Comparison of ENCODE assay signal across 15 cellular contexts in the genomic region with DNA sequence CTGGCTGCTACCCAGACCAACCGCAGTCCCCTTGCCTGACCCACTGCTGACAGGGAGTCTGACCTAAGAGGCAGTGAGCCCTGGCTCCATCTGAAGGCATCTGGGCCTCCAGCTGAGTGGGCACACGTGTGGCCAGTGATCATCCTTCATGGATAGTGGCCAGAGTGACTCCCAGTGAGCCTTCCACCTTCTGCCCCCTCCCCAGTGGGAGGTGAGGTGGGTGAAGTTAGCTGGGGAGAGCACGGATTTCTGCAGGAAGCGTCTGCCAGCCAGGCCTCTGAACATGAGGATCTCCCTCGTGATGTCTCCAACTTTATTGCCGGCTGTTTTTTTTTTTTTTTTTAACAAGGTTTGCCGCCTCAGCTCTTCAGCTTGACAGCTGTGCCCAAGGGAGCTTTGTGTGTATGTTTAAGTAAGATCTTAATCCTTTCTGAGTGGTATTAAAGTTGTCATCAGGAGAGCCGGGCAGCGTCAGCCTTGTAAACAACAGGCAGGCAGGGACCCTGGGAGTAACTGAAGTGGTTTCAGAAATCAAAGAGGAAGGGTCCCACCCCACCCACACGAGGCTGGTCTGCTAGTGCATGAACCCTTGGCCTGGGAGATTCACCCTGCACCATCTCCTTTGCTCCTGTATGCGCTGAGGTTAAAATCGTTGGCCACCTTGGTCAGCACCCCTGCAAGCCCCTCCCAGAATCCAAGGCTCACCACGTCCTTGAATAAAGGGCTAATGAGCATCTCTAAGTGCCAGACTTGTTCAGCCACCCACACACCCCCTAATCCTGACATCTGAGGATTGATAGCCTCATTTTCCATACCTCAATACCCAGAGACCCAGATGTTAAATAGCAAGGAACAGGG. TPM values are rescaled to one million over a fixed set of nuclear protein-coding genes. Genes with fewer than 3 reads are reported as not detected.
DNase-seq lines count a peak whose midpoint lies in the region; ATAC-seq and TF ChIP-seq lines count a peak whose summit lies in the region.
"Had no signal": no experiment of that assay in that cellular context is flagged by ENCODE, and none has a peak within 500 bp of the region (broad histone marks: within the 10 kb centered on the region; RNA-seq: fewer than 3 reads in every experiment).

No MANE protein-coding gene starts in this region.

- no peaks in the 10 kb centered on the region for H3K79me2 ChIP-seq in neural progenitor cell (ENCODE audit: low read depth)

- H3K4me3 Mint-ChIP-seq in WTC11 (no peak overlapping the region), neural progenitor cell (no peak overlapping the region)
- H3K4me3 Mint-ChIP-seq: CD8-positive, alpha-beta T cell; dendritic cell treated with granulocyte-macrophage colony-stimulating factor and Interleukin-4, amounts not matched to agents 40 ng/mL and 50 ng/mL, for 4 days; neural crest cell; T-helper 2 cell treated with Interferon-gamma antibody and Interleukin-4, amounts not matched to agents 5 μg/mL and 100 μg/mL, for 36 hours had no signal

- H3K9ac ChIP-seq in neural progenitor cell: no peak overlapping the region

- no peaks in the 10 kb centered on the region for H3K9me3 ChIP-seq in neural progenitor cell (ENCODE audit: low read depth)

- TF ChIP-seq CTCF in WTC11 (IDR thresholded peaks at IDR 0.05): no peak
- TF ChIP-seq CTCF in neural progenitor cell (IDR thresholded peaks at IDR 0.05): no peak

- H3K4me1 Mint-ChIP-seq in WTC11: peaks cover 27% of the 10 kb centered on the region
- peaks cover 29% of the 10 kb centered on the region for H3K4me1 Mint-ChIP-seq in neural progenitor cell

- H3K27me3 Mint-ChIP-seq in WTC11 (ENCODE audit: low read depth) (no peaks in the 10 kb centered on the region), neural progenitor cell (ENCODE audit: insufficient read depth, low read depth) (peaks cover 3% of the 10 kb centered on the region)

- CTCF ChIA-PET in WTC11 (lab: Charles Lee): interaction anchor here (1.0 to 1.4 kb wide), 3 partner anchors 11 to 19 kb away, joined by 4 to 5 read pairs (median 5); no protein-coding TSS in a partner anchor

- POLR2A ChIA-PET in WTC11 (lab: Charles Lee): interaction anchor here (0.6 kb wide), 1 partner anchor 197 kb away, joined by 3 read pairs; no protein-coding TSS in a partner anchor

- no peaks in the 10 kb centered on the region for H3K27me3 ChIP-seq in neural progenitor cell

- H3K36me3 ChIP-seq in neural progenitor cell: no peaks in the 10 kb centered on the region

- no peak overlapping the region for H3K27ac ChIP-seq in neural progenitor cell
- H3K27ac ChIP-seq: 22Rv1 had no signal

- H4K20me1 ChIP-seq in neural progenitor cell (ENCODE audit: low read depth): peaks cover 11% of the 10 kb centered on the region

- H3K27ac Mint-ChIP-seq in WTC11: peak overlapping the region; percentile 18; the same call in 1 of the 2 replicates
- no peak overlapping the region for H3K27ac Mint-ChIP-seq in neural progenitor cell
- H3K27ac Mint-ChIP-seq: CD8-positive, alpha-beta T cell; dendritic cell treated with granulocyte-macrophage colony-stimulating factor and Interleukin-4, amounts not matched to agents 40 ng/mL and 50 ng/mL, for 4 days; T-helper 2 cell treated with Interferon-gamma antibody and Interleukin-4, amounts not matched to agents 5 μg/mL and 100 μg/mL, for 36 hours had no signal

- H3K9me3 Mint-ChIP-seq in WTC11 (no peaks in the 10 kb centered on the region), neural progenitor cell (no peaks in the 10 kb centered on the region)
- H3K9me3 Mint-ChIP-seq: CD8-positive, alpha-beta T cell; dendritic cell treated with granulocyte-macrophage colony-stimulating factor and Interleukin-4, amounts not matched to agents 40 ng/mL and 50 ng/mL, for 4 days; neural crest cell; T-helper 2 cell treated with Interferon-gamma antibody and Interleukin-4, amounts not matched to agents 5 μg/mL and 100 μg/mL, for 36 hours had no signal

- H3K4me3 ChIP-seq in neural progenitor cell: no peak overlapping the region

- peak; percentile 30 for DNase-seq in DMS153 (lab: John Stamatoyannopoulos, UW)
- no peak for DNase-seq in DMS153 treated with DMSO at 0.1 percent for 48 hours (lab: John Stamatoyannopoulos, UW; ENCODE audit: unreplicated experiment)
- peak; percentile 35 for DNase-seq in NCI-H187 treated with DMSO at 0.1 percent for 48 hours (lab: John Stamatoyannopoulos, UW)
- no peak for DNase-seq in WTC11 (ENCODE audit: low spot score)
- peak; percentile 48 for DNase-seq in neural progenitor cell (ENCODE audit: low spot score)
- DNase-seq: CD8-positive, alpha-beta T cell; KG1; stimulated activated naive CD8-positive, alpha-beta T cell treated with anti-CD3 and anti-CD28 coated beads, Interleukin-15, Interleukin-2, amounts not matched to agents 100 U/mL and 50 U/mL, for 24 hours had no signal

- ATAC-seq in WTC11: no peak
- no peak for ATAC-seq in HG03342 (IDR thresholded peaks at IDR 0.05; ENCODE audit: unreplicated experiment)
- ATAC-seq in GM18867 (IDR thresholded peaks at IDR 0.05; ENCODE audit: unreplicated experiment): no peak
- no peak for ATAC-seq in GM21528 (IDR thresholded peaks at IDR 0.05; ENCODE audit: low FRiP score, unreplicated experiment)
- ATAC-seq: CD8-positive, alpha-beta T cell; stimulated activated naive CD8-positive, alpha-beta T cell treated with anti-CD3 and anti-CD28 coated beads, Interleukin-15, Interleukin-2, amounts not matched to agents 100 U/mL and 50 U/mL, for 24 hours had no signal

- H3K4me2 ChIP-seq in neural progenitor cell: no peak overlapping the region

- H3K36me3 Mint-ChIP-seq in WTC11 (no peaks in the 10 kb centered on the region), neural progenitor cell (no peaks in the 10 kb centered on the region)
- H3K36me3 Mint-ChIP-seq: CD8-positive, alpha-beta T cell had no signal

- H3F3A ChIP-seq in neural progenitor cell (ENCODE audit: low read depth): peaks cover 20% of the 10 kb centered on the region

- H2AFZ ChIP-seq in neural progenitor cell (replicated peaks): no peak overlapping the region

- H3K4me1 ChIP-seq in neural progenitor cell: peaks cover 35% of the 10 kb centered on the region

TF ChIP-seq in WTC11, 78 proteins besides CTCF, POLR2A, EP300 and RAD21:
- TF ChIP-seq KAT7 (CRISPR knock-in tag; IDR thresholded peaks at IDR 0.05; ENCODE audit: borderline replicate concordance): no peak
- no peak for TF ChIP-seq ZNF121 (CRISPR knock-in tag; IDR thresholded peaks at IDR 0.05)

RNA-seq across cellular contexts. Expression of a gene that starts 33.3 kb away (rescaled TPM):
- total RNA-seq in WTC11 (2021) (11.3 to 13.2 TPM (median 11.6 TPM) in 3 replicates), neural progenitor cell (ENCODE audit: low replicate concordance) (2.5 and 3.7 TPM in 2 replicates)
- total RNA-seq: CD8-positive, alpha-beta T cell had no signal

RNA-seq across cellular contexts. Expression of a gene that starts 43.0 kb away (rescaled TPM):
- 35.5 to 49.4 TPM (median 35.5 TPM) in 3 replicates for total RNA-seq in WTC11 (2021)
- total RNA-seq in neural progenitor cell (ENCODE audit: low replicate concordance): 38.2 and 57.4 TPM in 2 replicates

RNA-seq across cellular contexts. Expression of a gene that starts 51.0 kb away (rescaled TPM):
- 188 to 223 TPM (median 201 TPM) in 3 replicates for total RNA-seq in WTC11 (2021)
- 214 and 304 TPM in 2 replicates for total RNA-seq in neural progenitor cell (ENCODE audit: low replicate concordance)

Comparison
In these comparisons a context has a peak if more than half of its experiments do, and no peak if none do; other contexts are left out.
1. DNase-seq: peak in DMS153 (single experiment), NCI-H187 treated with DMSO at 0.1 percent for 48 hours (single experiment) and neural progenitor cell (single experiment); none in DMS153 treated with DMSO at 0.1 percent for 48 hours (single experiment) and WTC11 (single experiment).